Comparison of ENCODE assay signal across 1 cellular context in the genomic region with DNA sequence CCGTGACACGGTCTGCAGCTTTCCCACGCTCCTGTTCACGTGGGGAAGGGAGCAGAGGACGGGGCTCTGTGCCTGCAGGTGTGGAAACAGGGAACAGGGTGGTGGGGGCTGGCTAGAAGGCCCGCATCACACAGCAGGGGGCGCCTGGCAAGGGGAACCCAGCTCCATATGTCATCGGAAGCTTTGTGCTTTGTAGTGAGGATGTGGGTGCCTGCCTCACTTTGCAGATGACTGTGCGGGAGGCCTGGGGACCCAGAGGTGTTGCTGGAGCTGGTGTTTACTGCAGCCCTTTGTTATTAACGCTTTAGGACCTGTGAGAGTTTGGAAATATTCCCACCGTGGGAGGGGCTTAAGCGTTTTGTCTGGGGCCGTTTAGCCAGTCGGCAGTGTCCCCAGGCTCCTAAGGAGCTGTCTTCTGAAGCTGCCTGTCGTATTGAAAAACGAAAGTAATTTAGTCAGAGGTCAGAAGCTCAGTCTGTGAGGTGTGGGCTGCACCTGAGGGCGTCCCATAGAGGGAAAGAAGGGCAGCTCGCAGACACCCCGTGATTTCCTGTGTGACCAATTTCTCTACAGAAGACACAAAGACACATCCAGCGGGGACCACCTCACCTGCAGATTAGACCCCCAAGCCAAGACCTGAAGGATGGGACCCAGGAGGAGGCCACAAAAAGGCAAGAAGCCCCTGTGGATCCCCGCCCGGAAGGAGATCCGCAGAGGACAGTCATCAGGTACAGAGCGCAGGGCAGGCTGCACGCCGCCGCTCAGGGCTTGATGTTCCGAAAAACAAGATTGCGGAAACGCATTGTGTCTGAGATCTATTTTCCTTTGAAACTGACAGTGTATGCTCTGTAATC.
TF ChIP-seq lines count a peak whose summit lies in the region.

No MANE protein-coding gene starts in this region.

TF ChIP-seq in GM12878, 131 proteins besides CTCF, POLR2A, EP300 and RAD21 (continues in another document):
- TF ChIP-seq, protein P1, sequence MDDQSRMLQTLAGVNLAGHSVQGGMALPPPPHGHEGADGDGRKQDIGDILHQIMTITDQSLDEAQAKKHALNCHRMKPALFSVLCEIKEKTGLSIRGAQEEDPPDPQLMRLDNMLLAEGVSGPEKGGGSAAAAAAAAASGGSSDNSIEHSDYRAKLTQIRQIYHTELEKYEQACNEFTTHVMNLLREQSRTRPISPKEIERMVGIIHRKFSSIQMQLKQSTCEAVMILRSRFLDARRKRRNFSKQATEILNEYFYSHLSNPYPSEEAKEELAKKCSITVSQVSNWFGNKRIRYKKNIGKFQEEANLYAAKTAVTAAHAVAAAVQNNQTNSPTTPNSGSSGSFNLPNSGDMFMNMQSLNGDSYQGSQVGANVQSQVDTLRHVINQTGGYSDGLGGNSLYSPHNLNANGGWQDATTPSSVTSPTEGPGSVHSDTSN (IDR thresholded peaks at IDR 0.05; ENCODE audit: insufficient replicate concordance, low read depth, low read length): no peak
- TF ChIP-seq ZNF384 (IDR thresholded peaks at IDR 0.05; ENCODE audit: borderline replicate concordance, low read depth, low read length) (no peak), ZBED1 (IDR thresholded peaks at IDR 0.05; ENCODE audit: borderline replicate concordance) (peak; percentile 45; the same call in 1 of the 2 replicates), PAX5 (IDR thresholded peaks at IDR 0.05; ENCODE audit: borderline replicate concordance, low read depth, low read length) (peak; percentile 71; the same call in 1 of the 2 replicates), DPF2 (IDR thresholded peaks at IDR 0.05) (peak; percentile 83), TCF3 (IDR thresholded peaks at IDR 0.05; ENCODE audit: borderline replicate concordance, insufficient read depth, low read depth, low read length) (0 out of 2 replicates have a peak, but pooled peaks have one; percentile 73), SPI1 (IDR thresholded peaks at IDR 0.05; ENCODE audit: borderline replicate concordance, insufficient read depth, low read depth, low read length) (peak; percentile 70; the same call in 1 of the 2 replicates), HDGF (IDR thresholded peaks at IDR 0.05) (peak; percentile 78; the same call in 1 of the 2 replicates), FOXM1 (IDR thresholded peaks at IDR 0.05; ENCODE audit: low read depth, low read length) (peak; percentile 51; the same call in 1 of the 2 replicates), NFIC (IDR thresholded peaks at IDR 0.05; ENCODE audit: low read depth, low read length) (peak; percentile 67; the same call in 1 of the 2 replicates), POLR2AphosphoS5 (IDR thresholded peaks at IDR 0.05; ENCODE audit: low read length) (peak; percentile 52; the same call in 1 of the 2 replicates), KDM1A (IDR thresholded peaks at IDR 0.05; ENCODE audit: borderline replicate concordance) (no peak), GATAD2B (conservative IDR thresholded peaks at IDR 0.05; ENCODE audit: low read depth) (peak; percentile 47; the same call in 1 of the 2 replicates), MEF2A (IDR thresholded peaks at IDR 0.05; ENCODE audit: insufficient read depth, low read depth, low read length) (peak; percentile 25; the same call in 1 of the 2 replicates), NR2F1 (conservative IDR thresholded peaks at IDR 0.05) (peak; percentile 93), STAT1 (conservative IDR thresholded peaks at IDR 0.05) (0 out of 2 replicates have a peak, but pooled peaks have one; percentile 28), POLR2AphosphoS2 (IDR thresholded peaks at IDR 0.05; ENCODE audit: low read depth, low read length) (no peak), EED (IDR thresholded peaks at IDR 0.05; ENCODE audit: low read depth) (peak; percentile 71), MYC (IDR thresholded peaks at IDR 0.05; ENCODE audit: insufficient read depth, insufficient read length, insufficient replicate concordance, low read length, severe bottlenecking) (no peak), SUZ12 (IDR thresholded peaks at IDR 0.05; ENCODE audit: unreplicated experiment) (no peak), CREB1 (IDR thresholded peaks at IDR 0.05; ENCODE audit: low read depth) (peak; percentile 82), LARP7 (IDR thresholded peaks at IDR 0.05) (0 out of 2 replicates have a peak, but pooled peaks have one; percentile 28), YY1 (IDR thresholded peaks at IDR 0.05; ENCODE audit: low read depth, low read length) (peak; percentile 62; the same call in 1 of the 2 replicates), HDAC2 (IDR thresholded peaks at IDR 0.05) (no peak), ZNF217 (IDR thresholded peaks at IDR 0.05) (no peak), CBX5 (IDR thresholded peaks at IDR 0.05; ENCODE audit: low read depth) (no peak)
- TF ChIP-seq, protein P2, sequence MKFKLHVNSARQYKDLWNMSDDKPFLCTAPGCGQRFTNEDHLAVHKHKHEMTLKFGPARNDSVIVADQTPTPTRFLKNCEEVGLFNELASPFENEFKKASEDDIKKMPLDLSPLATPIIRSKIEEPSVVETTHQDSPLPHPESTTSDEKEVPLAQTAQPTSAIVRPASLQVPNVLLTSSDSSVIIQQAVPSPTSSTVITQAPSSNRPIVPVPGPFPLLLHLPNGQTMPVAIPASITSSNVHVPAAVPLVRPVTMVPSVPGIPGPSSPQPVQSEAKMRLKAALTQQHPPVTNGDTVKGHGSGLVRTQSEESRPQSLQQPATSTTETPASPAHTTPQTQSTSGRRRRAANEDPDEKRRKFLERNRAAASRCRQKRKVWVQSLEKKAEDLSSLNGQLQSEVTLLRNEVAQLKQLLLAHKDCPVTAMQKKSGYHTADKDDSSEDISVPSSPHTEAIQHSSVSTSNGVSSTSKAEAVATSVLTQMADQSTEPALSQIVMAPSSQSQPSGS (IDR thresholded peaks at IDR 0.05; ENCODE audit: low read length): no peak; the same call in 1 of the 2 replicates
- TF ChIP-seq, protein P3, sequence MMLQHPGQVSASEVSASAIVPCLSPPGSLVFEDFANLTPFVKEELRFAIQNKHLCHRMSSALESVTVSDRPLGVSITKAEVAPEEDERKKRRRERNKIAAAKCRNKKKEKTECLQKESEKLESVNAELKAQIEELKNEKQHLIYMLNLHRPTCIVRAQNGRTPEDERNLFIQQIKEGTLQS (IDR thresholded peaks at IDR 0.05; ENCODE audit: borderline replicate concordance, extremely low read depth, low read depth, low read length): no peak
- TF ChIP-seq, protein P4, sequence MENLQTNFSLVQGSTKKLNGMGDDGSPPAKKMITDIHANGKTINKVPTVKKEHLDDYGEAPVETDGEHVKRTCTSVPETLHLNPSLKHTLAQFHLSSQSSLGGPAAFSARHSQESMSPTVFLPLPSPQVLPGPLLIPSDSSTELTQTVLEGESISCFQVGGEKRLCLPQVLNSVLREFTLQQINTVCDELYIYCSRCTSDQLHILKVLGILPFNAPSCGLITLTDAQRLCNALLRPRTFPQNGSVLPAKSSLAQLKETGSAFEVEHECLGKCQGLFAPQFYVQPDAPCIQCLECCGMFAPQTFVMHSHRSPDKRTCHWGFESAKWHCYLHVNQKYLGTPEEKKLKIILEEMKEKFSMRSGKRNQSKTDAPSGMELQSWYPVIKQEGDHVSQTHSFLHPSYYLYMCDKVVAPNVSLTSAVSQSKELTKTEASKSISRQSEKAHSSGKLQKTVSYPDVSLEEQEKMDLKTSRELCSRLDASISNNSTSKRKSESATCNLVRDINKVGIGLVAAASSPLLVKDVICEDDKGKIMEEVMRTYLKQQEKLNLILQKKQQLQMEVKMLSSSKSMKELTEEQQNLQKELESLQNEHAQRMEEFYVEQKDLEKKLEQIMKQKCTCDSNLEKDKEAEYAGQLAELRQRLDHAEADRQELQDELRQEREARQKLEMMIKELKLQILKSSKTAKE (IDR thresholded peaks at IDR 0.05; ENCODE audit: low read depth, poor library complexity, severe bottlenecking): peak; percentile 70
- TF ChIP-seq, protein P5, sequence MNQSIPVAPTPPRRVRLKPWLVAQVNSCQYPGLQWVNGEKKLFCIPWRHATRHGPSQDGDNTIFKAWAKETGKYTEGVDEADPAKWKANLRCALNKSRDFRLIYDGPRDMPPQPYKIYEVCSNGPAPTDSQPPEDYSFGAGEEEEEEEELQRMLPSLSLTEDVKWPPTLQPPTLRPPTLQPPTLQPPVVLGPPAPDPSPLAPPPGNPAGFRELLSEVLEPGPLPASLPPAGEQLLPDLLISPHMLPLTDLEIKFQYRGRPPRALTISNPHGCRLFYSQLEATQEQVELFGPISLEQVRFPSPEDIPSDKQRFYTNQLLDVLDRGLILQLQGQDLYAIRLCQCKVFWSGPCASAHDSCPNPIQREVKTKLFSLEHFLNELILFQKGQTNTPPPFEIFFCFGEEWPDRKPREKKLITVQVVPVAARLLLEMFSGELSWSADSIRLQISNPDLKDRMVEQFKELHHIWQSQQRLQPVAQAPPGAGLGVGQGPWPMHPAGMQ (IDR thresholded peaks at IDR 0.05; ENCODE audit: borderline replicate concordance): no peak
- TF ChIP-seq, protein P6, sequence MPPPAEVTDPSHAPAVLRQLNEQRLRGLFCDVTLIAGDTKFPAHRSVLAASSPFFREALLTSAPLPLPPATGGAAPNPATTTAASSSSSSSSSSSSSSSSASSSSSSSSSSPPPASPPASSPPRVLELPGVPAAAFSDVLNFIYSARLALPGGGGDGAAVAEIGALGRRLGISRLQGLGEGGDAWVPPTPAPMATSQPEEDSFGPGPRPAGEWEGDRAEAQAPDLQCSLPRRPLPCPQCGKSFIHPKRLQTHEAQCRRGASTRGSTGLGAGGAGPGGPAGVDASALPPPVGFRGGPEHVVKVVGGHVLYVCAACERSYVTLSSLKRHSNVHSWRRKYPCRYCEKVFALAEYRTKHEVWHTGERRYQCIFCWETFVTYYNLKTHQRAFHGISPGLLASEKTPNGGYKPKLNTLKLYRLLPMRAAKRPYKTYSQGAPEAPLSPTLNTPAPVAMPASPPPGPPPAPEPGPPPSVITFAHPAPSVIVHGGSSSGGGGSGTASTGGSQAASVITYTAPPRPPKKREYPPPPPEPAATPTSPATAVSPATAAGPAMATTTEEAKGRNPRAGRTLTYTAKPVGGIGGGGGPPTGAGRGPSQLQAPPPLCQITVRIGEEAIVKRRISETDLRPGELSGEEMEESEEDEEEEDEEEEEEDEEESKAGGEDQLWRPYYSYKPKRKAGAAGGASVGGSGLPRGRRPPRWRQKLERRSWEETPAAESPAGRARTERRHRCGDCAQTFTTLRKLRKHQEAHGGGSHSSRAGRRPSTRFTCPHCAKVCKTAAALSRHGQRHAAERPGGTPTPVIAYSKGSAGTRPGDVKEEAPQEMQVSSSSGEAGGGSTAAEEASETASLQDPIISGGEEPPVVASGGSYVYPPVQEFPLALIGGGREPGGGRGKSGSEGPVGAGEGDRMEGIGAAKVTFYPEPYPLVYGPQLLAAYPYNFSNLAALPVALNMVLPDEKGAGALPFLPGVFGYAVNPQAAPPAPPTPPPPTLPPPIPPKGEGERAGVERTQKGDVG (CRISPR knock-in tag; IDR thresholded peaks at IDR 0.05): no peak
- TF ChIP-seq, protein P7, sequence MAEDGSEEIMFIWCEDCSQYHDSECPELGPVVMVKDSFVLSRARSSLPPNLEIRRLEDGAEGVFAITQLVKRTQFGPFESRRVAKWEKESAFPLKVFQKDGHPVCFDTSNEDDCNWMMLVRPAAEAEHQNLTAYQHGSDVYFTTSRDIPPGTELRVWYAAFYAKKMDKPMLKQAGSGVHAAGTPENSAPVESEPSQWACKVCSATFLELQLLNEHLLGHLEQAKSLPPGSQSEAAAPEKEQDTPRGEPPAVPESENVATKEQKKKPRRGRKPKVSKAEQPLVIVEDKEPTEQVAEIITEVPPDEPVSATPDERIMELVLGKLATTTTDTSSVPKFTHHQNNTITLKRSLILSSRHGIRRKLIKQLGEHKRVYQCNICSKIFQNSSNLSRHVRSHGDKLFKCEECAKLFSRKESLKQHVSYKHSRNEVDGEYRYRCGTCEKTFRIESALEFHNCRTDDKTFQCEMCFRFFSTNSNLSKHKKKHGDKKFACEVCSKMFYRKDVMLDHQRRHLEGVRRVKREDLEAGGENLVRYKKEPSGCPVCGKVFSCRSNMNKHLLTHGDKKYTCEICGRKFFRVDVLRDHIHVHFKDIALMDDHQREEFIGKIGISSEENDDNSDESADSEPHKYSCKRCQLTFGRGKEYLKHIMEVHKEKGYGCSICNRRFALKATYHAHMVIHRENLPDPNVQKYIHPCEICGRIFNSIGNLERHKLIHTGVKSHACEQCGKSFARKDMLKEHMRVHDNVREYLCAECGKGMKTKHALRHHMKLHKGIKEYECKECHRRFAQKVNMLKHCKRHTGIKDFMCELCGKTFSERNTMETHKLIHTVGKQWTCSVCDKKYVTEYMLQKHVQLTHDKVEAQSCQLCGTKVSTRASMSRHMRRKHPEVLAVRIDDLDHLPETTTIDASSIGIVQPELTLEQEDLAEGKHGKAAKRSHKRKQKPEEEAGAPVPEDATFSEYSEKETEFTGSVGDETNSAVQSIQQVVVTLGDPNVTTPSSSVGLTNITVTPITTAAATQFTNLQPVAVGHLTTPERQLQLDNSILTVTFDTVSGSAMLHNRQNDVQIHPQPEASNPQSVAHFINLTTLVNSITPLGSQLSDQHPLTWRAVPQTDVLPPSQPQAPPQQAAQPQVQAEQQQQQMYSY (CRISPR knock-in tag; IDR thresholded peaks at IDR 0.05): no peak
- TF ChIP-seq, protein P8, sequence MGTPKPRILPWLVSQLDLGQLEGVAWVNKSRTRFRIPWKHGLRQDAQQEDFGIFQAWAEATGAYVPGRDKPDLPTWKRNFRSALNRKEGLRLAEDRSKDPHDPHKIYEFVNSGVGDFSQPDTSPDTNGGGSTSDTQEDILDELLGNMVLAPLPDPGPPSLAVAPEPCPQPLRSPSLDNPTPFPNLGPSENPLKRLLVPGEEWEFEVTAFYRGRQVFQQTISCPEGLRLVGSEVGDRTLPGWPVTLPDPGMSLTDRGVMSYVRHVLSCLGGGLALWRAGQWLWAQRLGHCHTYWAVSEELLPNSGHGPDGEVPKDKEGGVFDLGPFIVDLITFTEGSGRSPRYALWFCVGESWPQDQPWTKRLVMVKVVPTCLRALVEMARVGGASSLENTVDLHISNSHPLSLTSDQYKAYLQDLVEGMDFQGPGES (IDR thresholded peaks at IDR 0.05): no peak
- TF ChIP-seq, protein P9, sequence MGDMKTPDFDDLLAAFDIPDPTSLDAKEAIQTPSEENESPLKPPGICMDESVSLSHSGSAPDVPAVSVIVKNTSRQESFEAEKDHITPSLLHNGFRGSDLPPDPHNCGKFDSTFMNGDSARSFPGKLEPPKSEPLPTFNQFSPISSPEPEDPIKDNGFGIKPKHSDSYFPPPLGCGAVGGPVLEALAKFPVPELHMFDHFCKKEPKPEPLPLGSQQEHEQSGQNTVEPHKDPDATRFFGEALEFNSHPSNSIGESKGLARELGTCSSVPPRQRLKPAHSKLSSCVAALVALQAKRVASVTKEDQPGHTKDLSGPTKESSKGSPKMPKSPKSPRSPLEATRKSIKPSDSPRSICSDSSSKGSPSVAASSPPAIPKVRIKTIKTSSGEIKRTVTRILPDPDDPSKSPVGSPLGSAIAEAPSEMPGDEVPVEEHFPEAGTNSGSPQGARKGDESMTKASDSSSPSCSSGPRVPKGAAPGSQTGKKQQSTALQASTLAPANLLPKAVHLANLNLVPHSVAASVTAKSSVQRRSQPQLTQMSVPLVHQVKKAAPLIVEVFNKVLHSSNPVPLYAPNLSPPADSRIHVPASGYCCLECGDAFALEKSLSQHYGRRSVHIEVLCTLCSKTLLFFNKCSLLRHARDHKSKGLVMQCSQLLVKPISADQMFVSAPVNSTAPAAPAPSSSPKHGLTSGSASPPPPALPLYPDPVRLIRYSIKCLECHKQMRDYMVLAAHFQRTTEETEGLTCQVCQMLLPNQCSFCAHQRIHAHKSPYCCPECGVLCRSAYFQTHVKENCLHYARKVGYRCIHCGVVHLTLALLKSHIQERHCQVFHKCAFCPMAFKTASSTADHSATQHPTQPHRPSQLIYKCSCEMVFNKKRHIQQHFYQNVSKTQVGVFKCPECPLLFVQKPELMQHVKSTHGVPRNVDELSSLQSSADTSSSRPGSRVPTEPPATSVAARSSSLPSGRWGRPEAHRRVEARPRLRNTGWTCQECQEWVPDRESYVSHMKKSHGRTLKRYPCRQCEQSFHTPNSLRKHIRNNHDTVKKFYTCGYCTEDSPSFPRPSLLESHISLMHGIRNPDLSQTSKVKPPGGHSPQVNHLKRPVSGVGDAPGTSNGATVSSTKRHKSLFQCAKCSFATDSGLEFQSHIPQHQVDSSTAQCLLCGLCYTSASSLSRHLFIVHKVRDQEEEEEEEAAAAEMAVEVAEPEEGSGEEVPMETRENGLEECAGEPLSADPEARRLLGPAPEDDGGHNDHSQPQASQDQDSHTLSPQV (IDR thresholded peaks at IDR 0.05): no peak
